ENCODE assay signal across 8 cellular contexts in the genomic region with DNA sequence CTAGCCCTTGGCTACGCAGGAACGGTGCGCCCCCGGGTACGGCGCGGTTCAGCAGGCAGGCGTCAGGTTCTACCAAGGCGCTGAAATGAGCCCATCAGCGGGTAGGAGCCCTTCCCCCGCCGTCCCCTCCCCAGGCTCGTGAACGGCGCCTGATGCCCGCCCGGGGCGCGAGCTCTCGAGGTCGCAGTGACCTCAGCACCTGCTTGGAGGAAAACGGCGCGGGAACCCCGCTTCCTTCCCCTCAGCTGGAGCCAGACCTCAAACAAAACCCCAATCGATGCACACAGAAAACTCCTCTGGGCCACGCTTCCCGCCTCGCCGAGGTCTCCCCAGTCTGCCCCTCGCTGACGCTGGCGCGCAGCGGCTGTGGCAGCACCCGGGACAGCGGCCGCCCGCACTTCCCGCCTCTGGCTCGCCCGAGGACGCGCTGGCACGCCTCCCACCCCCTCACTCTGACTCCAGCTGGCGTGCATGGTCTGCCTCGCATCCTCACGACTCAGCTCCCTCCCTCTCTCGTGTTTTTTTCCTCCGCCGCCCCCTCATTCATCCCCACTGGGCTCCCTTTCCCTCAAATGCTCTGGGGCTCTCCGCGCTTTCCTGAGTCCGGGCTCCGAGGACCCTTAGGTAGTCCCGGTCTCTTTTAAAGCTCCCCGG. TPM values are rescaled to one million over a fixed set of nuclear protein-coding genes. Genes with fewer than 3 reads are reported as not detected.
A peak's percentile ranks its signal among the peaks of the same experiment; 100 is the strongest.
DNase-seq lines count a peak whose midpoint lies in the region; ATAC-seq and TF ChIP-seq lines count a peak whose summit lies in the region.

No MANE protein-coding gene starts in this region.

- TF ChIP-seq POLR2A in breast epithelium (IDR thresholded peaks at IDR 0.05) = no peak

- in situ Hi-C loops in mammary epithelial cell (cut with MboI; ENCODE audit: low sequenced_read_pairs in 2 of 2) = no loop called here

- H3K27me3 ChIP-seq in breast epithelium (peaks cover 4 to 100% of the 10 kb centered on the region in 2 donors), mammary epithelial cell (ENCODE audit: insufficient read depth, low read length) (peaks cover 47% of the 10 kb centered on the region)
- H3K27me3 ChIP-seq in effector memory CD4-positive, alpha-beta T cell (replicated peaks; ENCODE audit: control insufficient read depth, insufficient read depth, low read length, poor library complexity, severe bottlenecking) = peaks cover 35% of the 10 kb centered on the region

- H3K27ac Mint-ChIP-seq in stimulated activated naive B cell treated with anti-CD40 and anti-IgM and Interleukin-4, amounts not matched to agents 10 μg/mL and 1 μg/mL and 100 μg/mL, for 72 hours = peak overlapping the region; percentile 62
- no peak overlapping the region for H3K27ac Mint-ChIP-seq in CD14-positive monocyte

- no peaks in the 10 kb centered on the region for H3K9me3 Mint-ChIP-seq in stimulated activated naive B cell treated with anti-CD40 and anti-IgM and Interleukin-4, amounts not matched to agents 10 μg/mL and 1 μg/mL and 100 μg/mL, for 72 hours
- peaks cover 0 to 29% (median 21%) of the 10 kb centered on the region in 7 donors for H3K9me3 Mint-ChIP-seq in CD14-positive monocyte

- dilution Hi-C loops in mammary epithelial cell (cut with HindIII; ENCODE audit: low sequenced_read_pairs) = no loop called here

- ATAC-seq in stimulated activated naive B cell treated with anti-CD40 and anti-IgM and Interleukin-4, amounts not matched to agents 10 μg/mL and 1 μg/mL and 100 μg/mL, for 72 hours (replicated peaks) = peak; percentile 77 to 78

- H3K4me1 Mint-ChIP-seq in stimulated activated naive B cell treated with anti-CD40 and anti-IgM and Interleukin-4, amounts not matched to agents 10 μg/mL and 1 μg/mL and 100 μg/mL, for 72 hours = peaks cover 29 to 49% of the 10 kb centered on the region in 2 donors
- H3K4me1 Mint-ChIP-seq in CD14-positive monocyte = peaks cover 17% of the 10 kb centered on the region

- DNase-seq in breast epithelium (ENCODE audit: low spot score in 2 of 2) (no peak), mammary epithelial cell (no peak), activated T-cell treated with anti-CD3 and anti-CD28 coated beads for 4 hours (peak; percentile 2), iris pigment epithelial cell (ENCODE audit: low read depth) (peak; percentile 12), mesenteric fat pad (ENCODE audit: low spot score) (no peak), CD14-positive monocyte (ENCODE audit: low spot score) (no peak)
- DNase-seq in stimulated activated naive B cell treated with anti-CD40 and anti-IgM and Interleukin-4, amounts not matched to agents 10 μg/mL and 1 μg/mL and 100 μg/mL, for 72 hours = peak; percentile 17
- DNase-seq in effector memory CD4-positive, alpha-beta T cell = no peak

- peaks cover 0 to 13% of the 10 kb centered on the region in 2 donors for H3K4me1 ChIP-seq in breast epithelium
- H3K4me1 ChIP-seq in mammary epithelial cell (ENCODE audit: insufficient read depth, low read length) = no peaks in the 10 kb centered on the region
- peaks cover 24% of the 10 kb centered on the region for H3K4me1 ChIP-seq in effector memory CD4-positive, alpha-beta T cell (ENCODE audit: control insufficient read depth, insufficient read depth, low read length, poor library complexity, severe bottlenecking)

- BruUV-seq in mammary epithelial cell (replicated peaks; lab: Mats Ljungman, UMichigan) = no TSS peak

- H3K27me3 Mint-ChIP-seq in stimulated activated naive B cell treated with anti-CD40 and anti-IgM and Interleukin-4, amounts not matched to agents 10 μg/mL and 1 μg/mL and 100 μg/mL, for 72 hours = peaks cover 71 to 93% of the 10 kb centered on the region in 2 donors
- H3K27me3 Mint-ChIP-seq in CD14-positive monocyte (ENCODE audit: low read depth in 3 of 3) = peaks cover 19 to 96% (median 92%) of the 10 kb centered on the region in 3 donors

- no peaks in the 10 kb centered on the region for H4K20me1 ChIP-seq in mammary epithelial cell (ENCODE audit: insufficient read depth, low read length)

- TF ChIP-seq CTCF in breast epithelium (IDR thresholded peaks at IDR 0.05) = no peak
- TF ChIP-seq CTCF in mammary epithelial cell (conservative IDR thresholded peaks at IDR 0.05 in 1 of 2, IDR thresholded peaks at IDR 0.05 in 1 of 2; ENCODE audit: extremely low read depth in 1 of 2, insufficient read depth in 1 of 2, low read depth in 1 of 2, low read length in 2 of 2) = no peak
- TF ChIP-seq CTCF in CD14-positive monocyte (IDR thresholded peaks at IDR 0.05) = no peak

- intact Hi-C loops in breast epithelium (cut with DNase I; ENCODE audit: low total_unique reads) = no loop called here
- intact Hi-C loops in mammary epithelial cell (cut with micrococcal nuclease) = no loop called here
- intact Hi-C loops in CD14-positive monocyte (cut with micrococcal nuclease) = no loop called here

- H3K36me3 ChIP-seq in breast epithelium = no peaks in the 10 kb centered on the region
- no peaks in the 10 kb centered on the region for H3K36me3 ChIP-seq in mammary epithelial cell (ENCODE audit: insufficient read depth, low read length)
- H3K36me3 ChIP-seq in effector memory CD4-positive, alpha-beta T cell (ENCODE audit: control insufficient read depth, insufficient read depth, low read length) = no peaks in the 10 kb centered on the region

- H3K9ac ChIP-seq in mammary epithelial cell (ENCODE audit: insufficient read depth, low read length) = no peak overlapping the region

- no peak overlapping the region for H3K4me2 ChIP-seq in mammary epithelial cell (ENCODE audit: insufficient read depth, low read depth, low read length)

- H3K79me2 ChIP-seq in mammary epithelial cell (ENCODE audit: insufficient read depth, low read length) = no peaks in the 10 kb centered on the region

- H3K9me3 ChIP-seq in breast epithelium (no peaks in the 10 kb centered on the region), mammary epithelial cell (replicated peaks; ENCODE audit: insufficient read depth, low read length) (peaks cover 2% of the 10 kb centered on the region)
- H3K9me3 ChIP-seq in effector memory CD4-positive, alpha-beta T cell (ENCODE audit: control insufficient read depth, low read length) = no peaks in the 10 kb centered on the region

- H3K4me3 Mint-ChIP-seq in stimulated activated naive B cell treated with anti-CD40 and anti-IgM and Interleukin-4, amounts not matched to agents 10 μg/mL and 1 μg/mL and 100 μg/mL, for 72 hours = peak overlapping the region; percentile 67 to 69
- H3K4me3 Mint-ChIP-seq in CD14-positive monocyte = peak overlapping the region in 1 of 2 donors; percentile 88

- H2AFZ ChIP-seq in mammary epithelial cell (ENCODE audit: low read depth, low read length) = no peak overlapping the region

- H3K27ac ChIP-seq in breast epithelium = no peak overlapping the region
- H3K27ac ChIP-seq in mammary epithelial cell (ENCODE audit: insufficient read depth, low read depth, low read length) = no peak overlapping the region
- H3K27ac ChIP-seq in effector memory CD4-positive, alpha-beta T cell (ENCODE audit: insufficient read depth, low read length, poor library complexity, severe bottlenecking) = no peak overlapping the region

- H3K4me3 ChIP-seq in breast epithelium (peak overlapping the region in 2 of 3 donors; percentile 4 to 37), mammary epithelial cell (replicated peaks in 1 of 3; ENCODE audit: insufficient read depth in 1 of 3, low read depth in 2 of 3, low read length in 3 of 3) (no peak overlapping the region)
- no peak overlapping the region for H3K4me3 ChIP-seq in effector memory CD4-positive, alpha-beta T cell (ENCODE audit: insufficient read depth, low read depth, low read length, poor library complexity, severe bottlenecking)

- no peaks in the 10 kb centered on the region for H3K36me3 Mint-ChIP-seq in stimulated activated naive B cell treated with anti-CD40 and anti-IgM and Interleukin-4, amounts not matched to agents 10 μg/mL and 1 μg/mL and 100 μg/mL, for 72 hours
- H3K36me3 Mint-ChIP-seq in CD14-positive monocyte = peaks cover 0 to 11% of the 10 kb centered on the region in 2 donors

- WGBS in mammary epithelial cell (ENCODE audit: low coverage, missing lambda C conversion rate) = 0% methylated on average over 3 of the region's 57 CpGs

- CTCF ChIA-PET in mammary epithelial cell (lab: Charles Lee; ENCODE audit: low non-redundant PET) = no interaction called here

RNA-seq across cellular contexts. Expression of a gene that starts 0.5 kb away (rescaled TPM):
- not detected for total RNA-seq in breast epithelium
- total RNA-seq in mammary epithelial cell = not detected
- polyA plus RNA-seq in mammary epithelial cell = not detected
- polyA minus RNA-seq in mammary epithelial cell = not detected
- total RNA-seq in mesenteric fat pad = not detected
- not detected for polyA plus RNA-seq in CD14-positive monocyte

Comparison
In these comparisons a context has a peak if more than half of its experiments do, and no peak if none do; other contexts are left out.
1. H3K4me3 ChIP-seq: peak in breast epithelium (2 of 3); none in mammary epithelial cell (0 of 3) and effector memory CD4-positive, alpha-beta T cell (single experiment).
2. DNase-seq: peak in activated T-cell treated with anti-CD3 and anti-CD28 coated beads for 4 hours (single experiment), iris pigment epithelial cell (single experiment) and stimulated activated naive B cell treated with anti-CD40 and anti-IgM and Interleukin-4, amounts not matched to agents 10 μg/mL and 1 μg/mL and 100 μg/mL, for 72 hours (single experiment); none in breast epithelium (0 of 2), mammary epithelial cell (single experiment), effector memory CD4-positive, alpha-beta T cell (0 of 3), mesenteric fat pad (single experiment) and CD14-positive monocyte (single experiment).